In genomic region chr10:49112851-49113250, GRCh38 we compare ENCODE assay signal across 28 cellular contexts. TPM values are rescaled to one million over a fixed set of nuclear protein-coding genes. Genes with fewer than 3 reads are reported as not detected.
"Had no signal": no experiment of that assay in that cellular context is flagged by ENCODE, and none has a peak within 500 bp of the region (broad histone marks: within the 10 kb centered on the region; RNA-seq: fewer than 3 reads in every experiment).

No MANE protein-coding gene starts in this region.

- H3K27me3 ChIP-seq: gastroesophageal sphincter, right lobe of liver, testis had no signal

- H3K27ac ChIP-seq: right lobe of liver, testis, VCaP had no signal

- H3K4me2 ChIP-seq: SK-N-SH had no signal

- H3K36me3 ChIP-seq: right lobe of liver had no signal

- H3K9me3 ChIP-seq: gastroesophageal sphincter, right lobe of liver, SK-N-SH, testis had no signal

- H3K9ac ChIP-seq: SK-N-SH had no signal

- ATAC-seq: gastroesophageal sphincter; natural killer cell treated with Interleukin-12 subunit alpha and Interleukin-12 subunit beta and Interleukin-15 and Interleukin-18, amount 100 ng/mL, for 72 hours; right lobe of liver; stimulated activated naive CD8-positive, alpha-beta T cell treated with anti-CD3 and anti-CD28 coated beads, Interleukin-15, Interleukin-2, amounts not matched to agents 100 U/mL and 50 U/mL, for 24 hours had no signal

- DNase-seq: activated CD4-positive, alpha-beta T cell treated with anti-CD3 and anti-CD28 coated beads for 4 hours; activated CD4-positive, alpha-beta T cell treated with anti-CD3 and anti-CD28 coated beads, Interleukin-2, amount 50 U/mL, for 4 hours; activated naive CD8-positive, alpha-beta T cell treated with anti-CD3 and anti-CD28 coated beads for 36 hours; activated T-cell treated with anti-CD3 and anti-CD28 coated beads, Interleukin-2, amount 50 U/mL, for 48 hours; central memory CD4-positive, alpha-beta T cell; effector CD4-positive, alpha-beta T cell; hippocampal formation; left cardiac atrium; mesenchymal stem cell; right lobe of liver; SK-N-SH; stimulated activated CD4-positive, alpha-beta T cell treated with anti-CD3 and anti-CD28 coated beads, Interleukin-2, amount 100 ng/mL, for 48 hours; stimulated activated naive CD8-positive, alpha-beta T cell treated with anti-CD3 and anti-CD28 coated beads, Interleukin-15, Interleukin-2, amounts not matched to agents 100 U/mL and 50 U/mL, for 24 hours; SW 1271; T-helper 9 cell; testis had no signal

- H3K4me3 ChIP-seq: gastroesophageal sphincter, right lobe of liver, testis had no signal

RNA-seq across cellular contexts. Expression of gene VSTM4, which starts 2.5 kb away (rescaled TPM):
- total RNA-seq: activated naive CD8-positive, alpha-beta T cell treated with anti-CD3 and anti-CD28 coated beads for 36 hours had no signal
- polyA plus RNA-seq: keratinocyte had no signal

RNA-seq across cellular contexts. Expression of gene FAM170B, which starts 21.0 kb away (rescaled TPM):
- total RNA-seq: activated CD8-positive, alpha-beta memory T cell treated with anti-CD3 and anti-CD28 coated beads for 36 hours; activated naive CD8-positive, alpha-beta T cell treated with anti-CD3 and anti-CD28 coated beads for 36 hours; activated T-helper 2 cell treated with anti-CD3 and anti-CD28 coated beads, Interferon-gamma antibody, Interleukin-2, Interleukin-4, amounts not matched to agents 10 μg/mL and 5 μg/mL and 100 μg/mL, durations not matched to agents 14 hours and 24 hours and 36 hours; epithelial cell of proximal tubule; gastroesophageal sphincter; left cardiac atrium; lower leg skin; mononuclear cell; osteoblast; posterior vena cava; right lobe of liver; skeletal muscle tissue had no signal
- polyA plus RNA-seq: keratinocyte, SK-N-SH had no signal
